ENCODE assay signal across 1 cellular context in genomic region chr3:156551746-156552145, GRCh38.
TF ChIP-seq lines count a peak whose summit lies in the region.

No MANE protein-coding gene starts in this region.

TF ChIP-seq in SK-N-SH, 30 proteins besides CTCF, POLR2A, EP300 and RAD21 (continued from another document):
- no peak for TF ChIP-seq ZBTB33 (IDR thresholded peaks at IDR 0.05; ENCODE audit: borderline replicate concordance, low read depth)
- TF ChIP-seq GATA2 (CRISPR knock-in tag; IDR thresholded peaks at IDR 0.05): no peak
- no peak for TF ChIP-seq MXI1 (IDR thresholded peaks at IDR 0.05; ENCODE audit: low read depth, low read length)
- TF ChIP-seq GABPA (IDR thresholded peaks at IDR 0.05; ENCODE audit: low read depth): no peak
- TF ChIP-seq TEAD4 (IDR thresholded peaks at IDR 0.05; ENCODE audit: borderline replicate concordance, insufficient read depth): peak; percentile 90
- TF ChIP-seq POLR2AphosphoS5 (IDR thresholded peaks at IDR 0.05; ENCODE audit: low read depth, low read length): peak; percentile 75
- 0 out of 2 replicates have a peak, but pooled peaks have one; percentile 62 for TF ChIP-seq FOXM1 (IDR thresholded peaks at IDR 0.05; ENCODE audit: low read depth)
- TF ChIP-seq JUND (IDR thresholded peaks at IDR 0.05): peak; percentile 73
- peak; percentile 86 for TF ChIP-seq PBX3 (IDR thresholded peaks at IDR 0.05)
- no peak for TF ChIP-seq SIN3A (IDR thresholded peaks at IDR 0.05; ENCODE audit: borderline replicate concordance, low read depth, low read length)
- peak; percentile 91 for TF ChIP-seq TCF12 (IDR thresholded peaks at IDR 0.05)
- no peak for TF ChIP-seq CHD2 (IDR thresholded peaks at IDR 0.05; ENCODE audit: low read length, partially characterized antibody)
- TF ChIP-seq EZH2phosphoT487 (IDR thresholded peaks at IDR 0.05; ENCODE audit: borderline replicate concordance, low read depth): no peak
- TF ChIP-seq NFIC (IDR thresholded peaks at IDR 0.05; ENCODE audit: borderline replicate concordance): peak; percentile 68
- TF ChIP-seq MAX (IDR thresholded peaks at IDR 0.05; ENCODE audit: low read depth): peak; percentile 69
- no peak for TF ChIP-seq SMC3 (IDR thresholded peaks at IDR 0.05; ENCODE audit: low read depth, low read length)
- no peak for TF ChIP-seq ELF1 (IDR thresholded peaks at IDR 0.05)
- TF ChIP-seq REST (IDR thresholded peaks at IDR 0.05; ENCODE audit: low read depth, low read length): no peak
- TF ChIP-seq TAF1 (IDR thresholded peaks at IDR 0.05; ENCODE audit: borderline replicate concordance, low read depth, low read length): no peak
